Comparison of ENCODE assay signal across 18 cellular contexts in genomic region chr3:107973152-107973551, GRCh38.
"Had no signal": no experiment of that assay in that cellular context is flagged by ENCODE, and none has a peak within 500 bp of the region (broad histone marks: within the 10 kb centered on the region; RNA-seq: fewer than 3 reads in every experiment).

No MANE protein-coding gene starts in this region.

- H3K4me3 Mint-ChIP-seq: brain; nephron progenitor cell; stimulated activated naive B cell treated with anti-CD40 and anti-IgM and Interleukin-4, amounts not matched to agents 10 μg/mL and 1 μg/mL and 100 μg/mL, for 72 hours had no signal

- H3K27me3 ChIP-seq: esophagus muscularis mucosa, heart right ventricle, transverse colon had no signal

- H3K27me3 Mint-ChIP-seq: stimulated activated naive B cell treated with anti-CD40 and anti-IgM and Interleukin-4, amounts not matched to agents 10 μg/mL and 1 μg/mL and 100 μg/mL, for 72 hours had no signal

- H3K9me3 Mint-ChIP-seq: nephron progenitor cell; stimulated activated naive B cell treated with anti-CD40 and anti-IgM and Interleukin-4, amounts not matched to agents 10 μg/mL and 1 μg/mL and 100 μg/mL, for 72 hours had no signal

- ATAC-seq: activated naive CD4-positive, alpha-beta T cell treated with anti-CD3 and anti-CD28 coated beads, Interleukin-2, amount 50 U/mL, for 72 hours; heart right ventricle; psoas muscle; sciatic nerve; stimulated activated naive B cell treated with anti-CD40 and anti-IgM and Interleukin-4, amounts not matched to agents 10 μg/mL and 1 μg/mL and 100 μg/mL, for 72 hours had no signal

- H3K27ac ChIP-seq: esophagus muscularis mucosa, heart right ventricle, left ventricle myocardium inferior, psoas muscle, transverse colon had no signal

- H3K36me3 Mint-ChIP-seq: activated naive CD4-positive, alpha-beta T cell treated with anti-CD3 and anti-CD28 coated beads, Interleukin-2, amount 50 U/mL, for 72 hours; brain; stimulated activated naive B cell treated with anti-CD40 and anti-IgM and Interleukin-4, amounts not matched to agents 10 μg/mL and 1 μg/mL and 100 μg/mL, for 72 hours had no signal

- H3K36me3 ChIP-seq: esophagus muscularis mucosa, heart right ventricle, left ventricle myocardium inferior, transverse colon had no signal

- DNase-seq: activated CD4-positive, alpha-beta T cell treated with anti-CD3 and anti-CD28 coated beads, Interleukin-2, amount 50 U/mL, for 1 hour; activated CD4-positive, CD25-positive, alpha-beta regulatory T cell; activated T-cell treated with anti-CD3 and anti-CD28 coated beads for 4 hours; amygdala; cerebellar nuclear complex; heart right ventricle; left ventricle myocardium inferior; mesendoderm; nephron progenitor cell; psoas muscle; stimulated activated CD4-positive, alpha-beta T cell treated with anti-CD3 and anti-CD28 coated beads, Interleukin-2, amount 100 ng/mL, for 24 hours; stimulated activated naive B cell treated with anti-CD40 and anti-IgM and Interleukin-4, amounts not matched to agents 10 μg/mL and 1 μg/mL and 100 μg/mL, for 72 hours; T-helper 1 cell; transverse colon had no signal

- H3K9me3 ChIP-seq: esophagus muscularis mucosa, heart right ventricle, left ventricle myocardium inferior, psoas muscle, transverse colon had no signal

- H3K27ac Mint-ChIP-seq: activated naive CD4-positive, alpha-beta T cell treated with anti-CD3 and anti-CD28 coated beads, Interleukin-2, amount 50 U/mL, for 72 hours; brain; nephron progenitor cell; stimulated activated naive B cell treated with anti-CD40 and anti-IgM and Interleukin-4, amounts not matched to agents 10 μg/mL and 1 μg/mL and 100 μg/mL, for 72 hours had no signal

- H3K4me3 ChIP-seq: esophagus muscularis mucosa, heart right ventricle, left ventricle myocardium inferior, psoas muscle, transverse colon had no signal
